Comparison of ENCODE assay signal across 15 cellular contexts in the genomic region with DNA sequence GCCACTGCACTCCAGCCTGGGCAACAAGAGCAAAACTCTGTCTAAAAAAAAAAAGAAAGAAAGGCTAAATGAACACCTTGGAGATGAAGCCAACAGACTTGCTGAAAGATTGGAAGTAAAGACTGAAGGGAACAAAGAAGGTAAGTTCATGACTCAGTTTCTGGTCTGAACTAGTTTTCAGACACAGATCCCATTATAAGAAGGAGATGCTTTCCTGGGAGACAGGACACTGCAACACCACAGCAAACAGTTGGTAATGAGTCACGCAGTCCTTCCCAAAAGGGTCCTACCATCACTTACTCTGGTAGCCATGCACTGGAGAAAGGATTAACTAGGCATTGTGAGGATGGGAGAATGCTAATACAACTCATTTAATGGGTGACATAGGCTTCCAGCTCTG.
DNase-seq lines count a peak whose midpoint lies in the region; ATAC-seq and TF ChIP-seq lines count a peak whose summit lies in the region.
"Had no signal": no experiment of that assay in that cellular context is flagged by ENCODE, and none has a peak within 500 bp of the region (broad histone marks: within the 10 kb centered on the region; RNA-seq: fewer than 3 reads in every experiment).

No MANE protein-coding gene starts in this region.

- no peak for ATAC-seq in activated T-cell treated with anti-CD3 and anti-CD28 coated beads, Interleukin-2, amount 50 U/mL, for 72 hours (replicated peaks in 1 of 2)
- ATAC-seq: GM23338 had no signal

- no peak overlapping the region for H3K27ac Mint-ChIP-seq in MCF 10A (ENCODE audit: low read depth, unreplicated experiment)
- no peak overlapping the region for H3K27ac Mint-ChIP-seq in activated T-cell treated with anti-CD3 and anti-CD28 coated beads, Interleukin-2, amount 50 U/mL, for 72 hours
- H3K27ac Mint-ChIP-seq: CD14-positive monocyte, GM23338 had no signal

- H4K20me1 ChIP-seq in mammary epithelial cell (ENCODE audit: insufficient read depth, low read length): no peaks in the 10 kb centered on the region
- H4K20me1 ChIP-seq: BLaER1 had no signal

- H3K27me3 ChIP-seq in mammary epithelial cell (ENCODE audit: insufficient read depth, low read length): no peaks in the 10 kb centered on the region
- H3K27me3 ChIP-seq: BLaER1 had no signal

- CTCF ChIA-PET in mammary epithelial cell (lab: Charles Lee; ENCODE audit: low non-redundant PET) (no interaction called here), MCF 10A (lab: Yijun Ruan, JAX) (interaction anchor here (1.6 kb wide), 1 partner anchor 15 kb away, joined by 4 read pairs; no protein-coding TSS in a partner anchor)

- no peaks in the 10 kb centered on the region for H3K9me3 ChIP-seq in mammary epithelial cell (replicated peaks; ENCODE audit: insufficient read depth, low read length)
- H3K9me3 ChIP-seq: BLaER1 had no signal

- no peaks in the 10 kb centered on the region for H3K36me3 ChIP-seq in mammary epithelial cell (ENCODE audit: insufficient read depth, low read length)
- H3K36me3 ChIP-seq: BLaER1 had no signal

- intact Hi-C loops in mammary epithelial cell (cut with micrococcal nuclease) (no loop called here), MCF 10A (cut with micrococcal nuclease) (no loop called here)

- H3K4me2 ChIP-seq in mammary epithelial cell (ENCODE audit: insufficient read depth, low read depth, low read length): peak overlapping the region; percentile 9
- H3K4me2 ChIP-seq: BLaER1, GM23338 had no signal

- H3K4me1 ChIP-seq in mammary epithelial cell (ENCODE audit: insufficient read depth, low read length): peaks cover 53% of the 10 kb centered on the region
- H3K4me1 ChIP-seq: BLaER1 had no signal

- H3K4me3 Mint-ChIP-seq in MCF 10A (ENCODE audit: unreplicated experiment): no peak overlapping the region
- H3K4me3 Mint-ChIP-seq in activated T-cell treated with anti-CD3 and anti-CD28 coated beads, Interleukin-2, amount 50 U/mL, for 72 hours: no peak overlapping the region
- H3K4me3 Mint-ChIP-seq: CD14-positive monocyte; CD4-positive, alpha-beta memory T cell; GM23338 had no signal

- H3K4me3 ChIP-seq in mammary epithelial cell (replicated peaks in 1 of 3; ENCODE audit: insufficient read depth in 1 of 3, low read depth in 2 of 3, low read length in 3 of 3) (no peak overlapping the region), epithelial cell of esophagus (ENCODE audit: low read length) (no peak overlapping the region)
- H3K4me3 ChIP-seq: BLaER1, GM23338 had no signal

- no peaks in the 10 kb centered on the region for H3K79me2 ChIP-seq in mammary epithelial cell (ENCODE audit: insufficient read depth, low read length)

- WGBS in mammary epithelial cell (ENCODE audit: low coverage, missing lambda C conversion rate): 90% methylated on average over 1 of the region's 1 CpG

- dilution Hi-C loops in mammary epithelial cell (cut with HindIII; ENCODE audit: low sequenced_read_pairs): no loop called here

- H3K27me3 Mint-ChIP-seq in MCF 10A (ENCODE audit: insufficient read depth, unreplicated experiment): no peaks in the 10 kb centered on the region
- H3K27me3 Mint-ChIP-seq in activated T-cell treated with anti-CD3 and anti-CD28 coated beads, Interleukin-2, amount 50 U/mL, for 72 hours (ENCODE audit: low read depth): peaks cover 19% of the 10 kb centered on the region

- no peaks in the 10 kb centered on the region for H3K36me3 Mint-ChIP-seq in MCF 10A (ENCODE audit: insufficient read depth, unreplicated experiment)
- H3K36me3 Mint-ChIP-seq in activated T-cell treated with anti-CD3 and anti-CD28 coated beads, Interleukin-2, amount 50 U/mL, for 72 hours (ENCODE audit: insufficient read depth in 2 of 2): peaks cover 0 to 2% of the 10 kb centered on the region in 2 donors
- H3K36me3 Mint-ChIP-seq: CD14-positive monocyte; CD4-positive, alpha-beta memory T cell had no signal

- no peak overlapping the region for H3K9ac ChIP-seq in mammary epithelial cell (ENCODE audit: insufficient read depth, low read length)
- H3K9ac ChIP-seq: BLaER1 had no signal

- peaks cover 8% of the 10 kb centered on the region for H3K4me1 Mint-ChIP-seq in MCF 10A (ENCODE audit: insufficient read depth, unreplicated experiment)
- peaks cover 11% of the 10 kb centered on the region for H3K4me1 Mint-ChIP-seq in activated T-cell treated with anti-CD3 and anti-CD28 coated beads, Interleukin-2, amount 50 U/mL, for 72 hours (ENCODE audit: low read depth)
- H3K4me1 Mint-ChIP-seq: CD4-positive, alpha-beta memory T cell; GM23338 had no signal

- H3K27ac ChIP-seq in mammary epithelial cell (ENCODE audit: insufficient read depth, low read depth, low read length): peak overlapping the region; percentile 52
- H3K27ac ChIP-seq: 22Rv1, BLaER1 had no signal

- POLR2A ChIA-PET in MCF 10A (lab: Yijun Ruan, JAX): interaction anchor here (1.3 kb wide), 1 partner anchor 10 kb away, joined by 3 read pairs; no protein-coding TSS in a partner anchor

- peak overlapping the region; percentile 29 for H2AFZ ChIP-seq in mammary epithelial cell (ENCODE audit: low read depth, low read length)
- H2AFZ ChIP-seq: GM23338 had no signal

- DNase-seq in mammary epithelial cell (peak; percentile 83), MCF 10A (ENCODE audit: unreplicated experiment) (no peak), epithelial cell of esophagus (ENCODE audit: low read depth) (peak; percentile 64), kidney tubule cell (ENCODE audit: low spot score) (peak; percentile 42), A172 (ENCODE audit: low spot score) (no peak), D341Med (ENCODE audit: low spot score) (no peak)
- no peak for DNase-seq in activated T-cell treated with anti-CD3 and anti-CD28 coated beads, Interleukin-2, amount 50 U/mL, for 72 hours
- DNase-seq: CD4-positive, alpha-beta memory T cell; DMS79 treated with DMSO at 0.1 percent for 48 hours; GF-D8; HCEC 1CT had no signal

- in situ Hi-C loops in mammary epithelial cell (cut with MboI; ENCODE audit: low sequenced_read_pairs in 2 of 2): loop anchor here in 1 of 2 donors (10.0 kb wide), 1 partner anchor 168 kb away; a partner anchor contains a TSS

- BruUV-seq in mammary epithelial cell (replicated peaks; lab: Mats Ljungman, UMichigan) (no TSS peak), MCF 10A (replicated peaks; lab: Mats Ljungman, UMichigan) (no TSS peak)

- no peaks in the 10 kb centered on the region for H3K9me3 Mint-ChIP-seq in MCF 10A (ENCODE audit: unreplicated experiment)
- H3K9me3 Mint-ChIP-seq in activated T-cell treated with anti-CD3 and anti-CD28 coated beads, Interleukin-2, amount 50 U/mL, for 72 hours: peaks cover 2% of the 10 kb centered on the region in 2 donors
- H3K9me3 Mint-ChIP-seq: GM23338 had no signal

- TF ChIP-seq CTCF in mammary epithelial cell (conservative IDR thresholded peaks at IDR 0.05 in 1 of 2, IDR thresholded peaks at IDR 0.05 in 1 of 2; ENCODE audit: extremely low read depth in 1 of 2, insufficient read depth in 1 of 2, low read depth in 1 of 2, low read length in 2 of 2) (no peak), MCF 10A (IDR thresholded peaks at IDR 0.05; ENCODE audit: unreplicated experiment) (no peak), epithelial cell of esophagus (IDR thresholded peaks at IDR 0.05; ENCODE audit: insufficient read depth, low read depth, low read length, missing control alignments) (no peak)

Comparison
In these comparisons a context has a peak if more than half of its experiments do, and no peak if none do; other contexts are left out.
1. DNase-seq: peak in mammary epithelial cell (single experiment), epithelial cell of esophagus (single experiment) and kidney tubule cell (single experiment); none in MCF 10A (single experiment), A172 (single experiment), activated T-cell treated with anti-CD3 and anti-CD28 coated beads, Interleukin-2, amount 50 U/mL, for 72 hours (0 of 2) and D341Med (single experiment).